ENCODE assay signal across 26 cellular contexts in genomic region chr19:53944933-53945332, GRCh38. TPM values are rescaled to one million over a fixed set of nuclear protein-coding genes. Genes with fewer than 3 reads are reported as not detected.
"Had no signal": no experiment of that assay in that cellular context is flagged by ENCODE, and none has a peak within 500 bp of the region (broad histone marks: within the 10 kb centered on the region; RNA-seq: fewer than 3 reads in every experiment).

No MANE protein-coding gene starts in this region.

- H3K4me1 Mint-ChIP-seq: activated CD4-positive, alpha-beta T cell treated with anti-CD3 and anti-CD28 coated beads for 36 hours; activated CD4-positive, alpha-beta T cell treated with anti-CD3 and anti-CD28 coated beads, Interleukin-2, amount 10 ng/mL, durations not matched to agents 7 days and 5 days had no signal

- H3K4me2 ChIP-seq: PC-9 had no signal

- H3K27ac ChIP-seq: adrenal gland, body of pancreas, PC-9 had no signal

- H3K9me3 Mint-ChIP-seq: activated CD4-positive, alpha-beta T cell treated with anti-CD3 and anti-CD28 coated beads, Interleukin-2, amount 10 ng/mL, durations not matched to agents 7 days and 5 days; activated naive CD4-positive, alpha-beta T cell treated with anti-CD3 and anti-CD28 coated beads for 36 hours; activated naive CD4-positive, alpha-beta T cell treated with anti-CD3 and anti-CD28 coated beads, Interleukin-2, amount 50 U/mL, for 72 hours; activated T-cell treated with anti-CD3 and anti-CD28 coated beads, Interleukin-2, amount 50 U/mL, for 24 hours; activated T-helper 1 cell treated with anti-CD3 and anti-CD28 coated beads, Interleukin-12 subunit alpha, Interleukin-12 subunit beta, Interleukin-2, Interleukin-4 antibody, amounts not matched to agents 30 ng/mL and 10 ng/mL and 1 ng/mL, durations not matched to agents 14 hours and 24 hours and 36 hours; T-helper 1 cell treated with Interleukin-12 subunit alpha and Interleukin-12 subunit beta and Interleukin-4 antibody, amounts not matched to agents 30 μg/mL and 1 μg/mL, for 36 hours; T-helper 2 cell treated with Interferon-gamma antibody and Interleukin-4, amounts not matched to agents 5 μg/mL and 100 μg/mL, for 36 hours had no signal

- H3K4me3 ChIP-seq: adrenal gland, body of pancreas, PC-9 had no signal

- H3K36me3 ChIP-seq: adrenal gland had no signal

- H3K9me3 ChIP-seq: adrenal gland, body of pancreas had no signal

- H2AFZ ChIP-seq: PC-9 had no signal

- H3K4me3 Mint-ChIP-seq: activated CD4-positive, alpha-beta T cell treated with anti-CD3 and anti-CD28 coated beads for 36 hours; activated CD4-positive, alpha-beta T cell treated with anti-CD3 and anti-CD28 coated beads, Interleukin-2, amount 10 ng/mL, durations not matched to agents 7 days and 5 days; activated CD8-positive, alpha-beta T cell treated with anti-CD3 and anti-CD28 coated beads, Interleukin-2, amount 10 ng/mL, durations not matched to agents 7 days and 5 days; activated naive CD4-positive, alpha-beta T cell treated with anti-CD3 and anti-CD28 coated beads for 36 hours; activated T-cell treated with anti-CD3 and anti-CD28 coated beads, Interleukin-2, amount 50 U/mL, for 24 hours; activated T-helper 1 cell treated with anti-CD3 and anti-CD28 coated beads, Interleukin-12 subunit alpha, Interleukin-12 subunit beta, Interleukin-2, Interleukin-4 antibody, amounts not matched to agents 30 ng/mL and 10 ng/mL and 1 ng/mL, durations not matched to agents 14 hours and 24 hours and 36 hours; T-helper 1 cell treated with Interleukin-12 subunit alpha and Interleukin-12 subunit beta and Interleukin-4 antibody, amounts not matched to agents 30 μg/mL and 1 μg/mL, for 36 hours; T-helper 2 cell treated with Interferon-gamma antibody and Interleukin-4, amounts not matched to agents 5 μg/mL and 100 μg/mL, for 36 hours had no signal

- DNase-seq: activated CD4-positive, alpha-beta T cell treated with anti-CD3 and anti-CD28 coated beads for 36 hours; activated CD4-positive, alpha-beta T cell treated with anti-CD3 and anti-CD28 coated beads, Interleukin-2, amount 10 ng/mL, durations not matched to agents 7 days and 5 days; activated CD4-positive, alpha-beta T cell treated with anti-CD3 and anti-CD28 coated beads, Interleukin-2, amount 50 U/mL, for 48 hours; activated CD8-positive, alpha-beta T cell treated with anti-CD3 and anti-CD28 coated beads, Interleukin-2, amount 10 ng/mL, durations not matched to agents 7 days and 5 days; activated gamma-delta T cell treated with Interleukin-2 at 50 U/mL for 16 hours; activated naive CD4-positive, alpha-beta T cell treated with anti-CD3 and anti-CD28 coated beads for 36 hours; activated T-cell treated with anti-CD3 and anti-CD28 coated beads, Interleukin-2, amount 50 U/mL, for 24 hours; adrenal gland; body of pancreas; cerebellar nuclear complex; MM.1S; NCI-H1092; NCI-H1436 treated with DMSO at 0.1 percent for 48 hours; NCI-H1694 treated with DMSO at 0.1 percent for 48 hours; NCI-H2029; NCI-H345; NCI-H524 treated with DMSO at 0.1 percent for 48 hours; PC-9; Right ventricle myocardium superior had no signal

- H3K4me1 ChIP-seq: adrenal gland, body of pancreas had no signal

- H3K27ac Mint-ChIP-seq: activated CD4-positive, alpha-beta T cell treated with anti-CD3 and anti-CD28 coated beads for 36 hours; activated CD4-positive, alpha-beta T cell treated with anti-CD3 and anti-CD28 coated beads, Interleukin-2, amount 10 ng/mL, durations not matched to agents 7 days and 5 days; activated CD8-positive, alpha-beta T cell treated with anti-CD3 and anti-CD28 coated beads, Interleukin-2, amount 10 ng/mL, durations not matched to agents 7 days and 5 days; activated naive CD4-positive, alpha-beta T cell treated with anti-CD3 and anti-CD28 coated beads for 36 hours; activated naive CD4-positive, alpha-beta T cell treated with anti-CD3 and anti-CD28 coated beads, Interleukin-2, amount 50 U/mL, for 72 hours; activated T-cell treated with anti-CD3 and anti-CD28 coated beads, Interleukin-2, amount 50 U/mL, for 24 hours; activated T-helper 1 cell treated with anti-CD3 and anti-CD28 coated beads, Interleukin-12 subunit alpha, Interleukin-12 subunit beta, Interleukin-2, Interleukin-4 antibody, amounts not matched to agents 30 ng/mL and 10 ng/mL and 1 ng/mL, durations not matched to agents 14 hours and 24 hours and 36 hours; T-helper 1 cell treated with Interleukin-12 subunit alpha and Interleukin-12 subunit beta and Interleukin-4 antibody, amounts not matched to agents 30 μg/mL and 1 μg/mL, for 36 hours; T-helper 2 cell treated with Interferon-gamma antibody and Interleukin-4, amounts not matched to agents 5 μg/mL and 100 μg/mL, for 36 hours had no signal

- ATAC-seq: activated CD4-positive, alpha-beta T cell treated with anti-CD3 and anti-CD28 coated beads for 36 hours; activated CD4-positive, CD25-positive, alpha-beta regulatory T cell treated with anti-CD3 and anti-CD28 coated beads, Interleukin-2, amount 50 U/mL, for 24 hours; activated CD8-positive, alpha-beta T cell treated with anti-CD3 and anti-CD28 coated beads, Interleukin-2, amount 10 ng/mL, durations not matched to agents 7 days and 5 days; activated naive CD4-positive, alpha-beta T cell treated with anti-CD3 and anti-CD28 coated beads, Interleukin-2, amount 50 U/mL, for 72 hours; body of pancreas had no signal

RNA-seq across cellular contexts. Expression of gene CACNG8, which starts 17.8 kb away (rescaled TPM):
- total RNA-seq: activated CD4-positive, alpha-beta T cell treated with anti-CD3 and anti-CD28 coated beads for 36 hours; activated CD4-positive, alpha-beta T cell treated with anti-CD3 and anti-CD28 coated beads, Interleukin-2, amount 10 ng/mL, durations not matched to agents 7 days and 5 days; activated CD8-positive, alpha-beta T cell treated with anti-CD3 and anti-CD28 coated beads, Interleukin-2, amount 10 ng/mL, durations not matched to agents 7 days and 5 days; activated naive CD4-positive, alpha-beta T cell treated with anti-CD3 and anti-CD28 coated beads for 36 hours; activated naive CD4-positive, alpha-beta T cell treated with anti-CD3 and anti-CD28 coated beads, Interleukin-2, amount 50 U/mL, for 72 hours; activated T-helper 1 cell treated with anti-CD3 and anti-CD28 coated beads, Interleukin-12 subunit alpha, Interleukin-12 subunit beta, Interleukin-2, Interleukin-4 antibody, amounts not matched to agents 30 ng/mL and 10 ng/mL and 1 ng/mL, durations not matched to agents 14 hours and 24 hours and 36 hours; body of pancreas; bronchial epithelial cell had no signal

RNA-seq across cellular contexts. Expression of gene CACNG7, which starts 35.9 kb away (rescaled TPM):
- total RNA-seq: activated CD4-positive, alpha-beta T cell treated with anti-CD3 and anti-CD28 coated beads for 36 hours; activated CD4-positive, alpha-beta T cell treated with anti-CD3 and anti-CD28 coated beads, Interleukin-2, amount 10 ng/mL, durations not matched to agents 7 days and 5 days; activated CD8-positive, alpha-beta T cell treated with anti-CD3 and anti-CD28 coated beads, Interleukin-2, amount 10 ng/mL, durations not matched to agents 7 days and 5 days; activated naive CD4-positive, alpha-beta T cell treated with anti-CD3 and anti-CD28 coated beads for 36 hours; activated naive CD4-positive, alpha-beta T cell treated with anti-CD3 and anti-CD28 coated beads, Interleukin-2, amount 50 U/mL, for 72 hours; activated T-helper 1 cell treated with anti-CD3 and anti-CD28 coated beads, Interleukin-12 subunit alpha, Interleukin-12 subunit beta, Interleukin-2, Interleukin-4 antibody, amounts not matched to agents 30 ng/mL and 10 ng/mL and 1 ng/mL, durations not matched to agents 14 hours and 24 hours and 36 hours; body of pancreas; bronchial epithelial cell; NCI-H460; PC-9; Right ventricle myocardium superior had no signal

RNA-seq across cellular contexts. Expression of gene CACNG6, which starts 46.5 kb away (rescaled TPM):
- total RNA-seq: activated CD4-positive, alpha-beta T cell treated with anti-CD3 and anti-CD28 coated beads for 36 hours; activated CD4-positive, alpha-beta T cell treated with anti-CD3 and anti-CD28 coated beads, Interleukin-2, amount 10 ng/mL, durations not matched to agents 7 days and 5 days; activated CD8-positive, alpha-beta T cell treated with anti-CD3 and anti-CD28 coated beads, Interleukin-2, amount 10 ng/mL, durations not matched to agents 7 days and 5 days; activated naive CD4-positive, alpha-beta T cell treated with anti-CD3 and anti-CD28 coated beads for 36 hours; activated naive CD4-positive, alpha-beta T cell treated with anti-CD3 and anti-CD28 coated beads, Interleukin-2, amount 50 U/mL, for 72 hours; activated T-helper 1 cell treated with anti-CD3 and anti-CD28 coated beads, Interleukin-12 subunit alpha, Interleukin-12 subunit beta, Interleukin-2, Interleukin-4 antibody, amounts not matched to agents 30 ng/mL and 10 ng/mL and 1 ng/mL, durations not matched to agents 14 hours and 24 hours and 36 hours; adrenal gland; body of pancreas; Right ventricle myocardium superior had no signal
- polyA plus RNA-seq: adrenal gland had no signal
